In the genomic region with DNA sequence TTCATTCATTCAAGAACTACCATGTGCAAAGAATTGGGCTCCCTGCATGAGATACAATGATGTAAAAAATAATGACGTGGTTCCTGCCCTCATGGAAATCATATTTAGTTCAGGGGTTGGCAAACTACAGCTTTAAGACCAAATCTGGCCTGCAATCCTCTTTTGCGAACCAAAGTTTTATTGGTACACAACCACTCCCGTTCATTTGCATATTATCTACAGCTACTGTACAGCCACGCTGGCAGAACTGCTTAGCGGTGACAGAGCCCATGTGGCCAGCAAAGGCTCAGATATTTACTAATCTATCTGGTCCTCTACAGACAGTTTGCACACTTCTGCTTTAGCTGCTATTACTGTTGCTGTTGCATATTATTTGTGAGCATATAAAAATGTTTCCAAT, we compare ENCODE assay signal across 16 cellular contexts.
DNase-seq lines count a peak whose midpoint lies in the region; ATAC-seq, FAIRE-seq and TF ChIP-seq lines count a peak whose summit lies in the region.
"Had no signal": no experiment of that assay in that cellular context is flagged by ENCODE, and none has a peak within 500 bp of the region (broad histone marks: within the 10 kb centered on the region; RNA-seq: fewer than 3 reads in every experiment).

No MANE protein-coding gene starts in this region.

- H3K36me3 Mint-ChIP-seq in activated T-helper 17 cell treated with anti-CD3 and anti-CD28 coated beads, Interleukin-2, amount 50 U/mL, for 72 hours (ENCODE audit: low read depth): no peaks in the 10 kb centered on the region
- H3K36me3 Mint-ChIP-seq: type B pancreatic cell had no signal

- FAIRE-seq in pancreas (lab: Jason Lieb, UNC): no peak

- no peaks in the 10 kb centered on the region for H4K20me1 ChIP-seq in DOHH2 (ENCODE audit: control insufficient read depth, insufficient read depth, low read depth, low read length)

- intact Hi-C loops in body of pancreas (cut with DNase I) (no loop called here), pancreas (cut with DNase I) (no loop called here), upper lobe of right lung (cut with DNase I) (no loop called here)

- peak overlapping the region; percentile 97 for H3K27ac ChIP-seq in DOHH2 (ENCODE audit: low read depth, low read length)
- H3K27ac ChIP-seq in body of pancreas: peak overlapping the region; percentile 90 to 99 (median 94)
- peak overlapping the region in 2 of 4 donors; percentile 94 to 95 for H3K27ac ChIP-seq in pancreas
- H3K27ac ChIP-seq in upper lobe of right lung: no peak overlapping the region
- H3K27ac ChIP-seq: SJSA1 had no signal

- H3K4me1 ChIP-seq in DOHH2 (ENCODE audit: control insufficient read depth, low read length) (peaks cover 70% of the 10 kb centered on the region), body of pancreas (peaks cover 83% of the 10 kb centered on the region), pancreas (peaks cover 49 to 71% (median 69%) of the 10 kb centered on the region in 3 donors), upper lobe of right lung (peaks cover 25% of the 10 kb centered on the region)
- H3K4me1 ChIP-seq: SJSA1 had no signal

- H3F3A ChIP-seq in DOHH2 (ENCODE audit: control insufficient read depth, insufficient read depth): peaks cover 22% of the 10 kb centered on the region

- H3K4me3 ChIP-seq in DOHH2 (ENCODE audit: low read length) (peak overlapping the region; percentile 60), body of pancreas (no peak overlapping the region), pancreas (no peak overlapping the region), upper lobe of right lung (no peak overlapping the region)
- H3K4me3 ChIP-seq: heart left ventricle, SJSA1 had no signal

- ATAC-seq in body of pancreas: no peak
- peak; percentile 24 to 55 (median 31) for ATAC-seq in pancreas
- no peak for ATAC-seq in activated T-helper 17 cell treated with anti-CD3 and anti-CD28 coated beads, Interleukin-2, amount 50 U/mL, for 72 hours (replicated peaks)
- ATAC-seq in upper lobe of right lung: no peak
- ATAC-seq: activated naive CD8-positive, alpha-beta T cell treated with anti-CD3 and anti-CD28 coated beads, Interleukin-2, amount 50 U/mL, for 24 hours; heart left ventricle had no signal

- no peaks in the 10 kb centered on the region for H3K9me3 ChIP-seq in DOHH2 (ENCODE audit: control insufficient read depth, insufficient read depth, low read length)
- H3K9me3 ChIP-seq in body of pancreas: no peaks in the 10 kb centered on the region
- H3K9me3 ChIP-seq in pancreas: no peaks in the 10 kb centered on the region
- no peaks in the 10 kb centered on the region for H3K9me3 ChIP-seq in upper lobe of right lung
- H3K9me3 ChIP-seq: heart left ventricle, SJSA1 had no signal

- DNase-seq in NCI-H526 treated with DMSO at 0.1 percent for 48 hours (lab: John Stamatoyannopoulos, UW): peak; percentile 1
- peak in 2 of 4 donors; percentile 49 to 62 for DNase-seq in body of pancreas
- DNase-seq in pancreas: no peak
- no peak for DNase-seq in erythroblast (lab: John Stamatoyannopoulos, UW)
- no peak for DNase-seq in upper lobe of right lung
- DNase-seq: activated CD4-positive, CD25-positive, alpha-beta regulatory T cell; activated naive CD8-positive, alpha-beta T cell treated with anti-CD3 and anti-CD28 coated beads, Interleukin-2, amount 50 U/mL, for 24 hours; cerebellar nuclear complex; heart left ventricle; kidney glomerular epithelial cell; NCI-H1417 treated with DMSO at 0.1 percent for 48 hours; NCI-H510A treated with DMSO at 0.1 percent for 48 hours had no signal

- no peak overlapping the region for H3K4me3 Mint-ChIP-seq in activated T-helper 17 cell treated with anti-CD3 and anti-CD28 coated beads, Interleukin-2, amount 50 U/mL, for 72 hours
- H3K4me3 Mint-ChIP-seq: activated naive CD8-positive, alpha-beta T cell treated with anti-CD3 and anti-CD28 coated beads, Interleukin-2, amount 50 U/mL, for 24 hours had no signal

- no peak overlapping the region for H3K27ac Mint-ChIP-seq in activated T-helper 17 cell treated with anti-CD3 and anti-CD28 coated beads, Interleukin-2, amount 50 U/mL, for 72 hours
- H3K27ac Mint-ChIP-seq: activated naive CD8-positive, alpha-beta T cell treated with anti-CD3 and anti-CD28 coated beads, Interleukin-2, amount 50 U/mL, for 24 hours had no signal

- peaks cover 8% of the 10 kb centered on the region for H3K36me3 ChIP-seq in DOHH2 (ENCODE audit: control insufficient read depth, low read length)
- no peaks in the 10 kb centered on the region for H3K36me3 ChIP-seq in body of pancreas (replicated peaks in 1 of 2; ENCODE audit: insufficient read depth in 1 of 2, low read depth in 2 of 2)
- H3K36me3 ChIP-seq in pancreas: no peaks in the 10 kb centered on the region
- H3K36me3 ChIP-seq in upper lobe of right lung: no peaks in the 10 kb centered on the region
- H3K36me3 ChIP-seq: heart left ventricle, SJSA1 had no signal

- no peaks in the 10 kb centered on the region for H3K9me3 Mint-ChIP-seq in activated T-helper 17 cell treated with anti-CD3 and anti-CD28 coated beads, Interleukin-2, amount 50 U/mL, for 72 hours
- H3K9me3 Mint-ChIP-seq: activated naive CD8-positive, alpha-beta T cell treated with anti-CD3 and anti-CD28 coated beads, Interleukin-2, amount 50 U/mL, for 24 hours; type B pancreatic cell had no signal

- H3K4me2 ChIP-seq in DOHH2 (ENCODE audit: low read length): peak overlapping the region; percentile 63

- H3K4me1 Mint-ChIP-seq in activated T-helper 17 cell treated with anti-CD3 and anti-CD28 coated beads, Interleukin-2, amount 50 U/mL, for 72 hours: peaks cover 24% of the 10 kb centered on the region

- no peaks in the 10 kb centered on the region for H3K27me3 ChIP-seq in DOHH2 (ENCODE audit: control insufficient read depth, low read length)
- no peaks in the 10 kb centered on the region for H3K27me3 ChIP-seq in body of pancreas
- H3K27me3 ChIP-seq in pancreas: no peaks in the 10 kb centered on the region
- no peaks in the 10 kb centered on the region for H3K27me3 ChIP-seq in upper lobe of right lung
- H3K27me3 ChIP-seq: heart left ventricle, SJSA1 had no signal

- H3K27me3 Mint-ChIP-seq in activated T-helper 17 cell treated with anti-CD3 and anti-CD28 coated beads, Interleukin-2, amount 50 U/mL, for 72 hours: no peaks in the 10 kb centered on the region
- H3K27me3 Mint-ChIP-seq: activated naive CD8-positive, alpha-beta T cell treated with anti-CD3 and anti-CD28 coated beads, Interleukin-2, amount 50 U/mL, for 24 hours; type B pancreatic cell had no signal

- WGBS in body of pancreas, 2 donors: 22 to 25% methylated on average over 5 of the region's 5 CpGs
- WGBS in pancreas, 2 donors: 22 to 25% methylated on average over 5 of the region's 5 CpGs

- H3K79me2 ChIP-seq in DOHH2 (ENCODE audit: control insufficient read depth, low read length): peaks cover 20% of the 10 kb centered on the region

- TF ChIP-seq CTCF in DOHH2 (IDR thresholded peaks at IDR 0.05; ENCODE audit: low read depth, low read length, poor library complexity, severe bottlenecking) (no peak), body of pancreas (IDR thresholded peaks at IDR 0.05) (no peak), pancreas (IDR thresholded peaks at IDR 0.05) (no peak), upper lobe of right lung (IDR thresholded peaks at IDR 0.05) (no peak)

- no peaks in the 10 kb centered on the region for H3K9me2 ChIP-seq in DOHH2 (replicated peaks; ENCODE audit: control insufficient read depth, low read length)

- TF ChIP-seq POLR2A in body of pancreas (IDR thresholded peaks at IDR 0.05) (no peak), erythroblast (IDR thresholded peaks at IDR 0.05; ENCODE audit: low read length) (no peak)

Comparison
In these comparisons a context has a peak if more than half of its experiments do, and no peak if none do; other contexts are left out.
1. ATAC-seq: peak in pancreas (4 of 4); none in body of pancreas (single experiment), activated T-helper 17 cell treated with anti-CD3 and anti-CD28 coated beads, Interleukin-2, amount 50 U/mL, for 72 hours (single experiment) and upper lobe of right lung (single experiment).